ENCODE assay signal across 8 cellular contexts in genomic region chr10:89213191-89213808, GRCh38. TPM values are rescaled to one million over a fixed set of nuclear protein-coding genes. Genes with fewer than 3 reads are reported as not detected.
DNase-seq lines count a peak whose midpoint lies in the region; ATAC-seq, FAIRE-seq and TF ChIP-seq lines count a peak whose summit lies in the region.

No MANE protein-coding gene starts in this region.

- peak; percentile 47 to 49 for ATAC-seq in naive thymus-derived CD8-positive, alpha-beta T cell
- no peak for ATAC-seq in HG03565 (IDR thresholded peaks at IDR 0.05; ENCODE audit: unreplicated experiment)
- ATAC-seq in stimulated activated naive CD8-positive, alpha-beta T cell treated with anti-CD3 and anti-CD28 coated beads, Interleukin-15, amount 100 ng/mL, for 72 hours: no peak
- ATAC-seq in GM19467 (IDR thresholded peaks at IDR 0.05; ENCODE audit: unreplicated experiment): no peak

- POLR2A ChIA-PET in naive thymus-derived CD8-positive, alpha-beta T cell (lab: Charles Lee): no interaction called here

- H3K4me1 Mint-ChIP-seq in naive thymus-derived CD8-positive, alpha-beta T cell: peaks cover 3 to 12% (median 9%) of the 10 kb centered on the region in 4 donors
- peaks cover 2% of the 10 kb centered on the region for H3K4me1 Mint-ChIP-seq in stimulated activated naive CD8-positive, alpha-beta T cell treated with anti-CD3 and anti-CD28 coated beads, Interleukin-15, amount 100 ng/mL, for 72 hours

- no peak overlapping the region for H3K4me3 ChIP-seq in epithelial cell of esophagus (ENCODE audit: low read length)

- peak; percentile 62 for TF ChIP-seq CTCF in epithelial cell of esophagus (IDR thresholded peaks at IDR 0.05; ENCODE audit: insufficient read depth, low read depth, low read length, missing control alignments)

- H3K27ac Mint-ChIP-seq in naive thymus-derived CD8-positive, alpha-beta T cell: no peak overlapping the region
- H3K27ac Mint-ChIP-seq in stimulated activated naive CD8-positive, alpha-beta T cell treated with anti-CD3 and anti-CD28 coated beads, Interleukin-15, amount 100 ng/mL, for 72 hours: no peak overlapping the region

- FAIRE-seq in GM18507 (lab: Jason Lieb, UNC): peak; percentile 86

- DNase-seq in AG08396 (ENCODE audit: low spot score): peak; percentile 48
- no peak for DNase-seq in GM18507 (ENCODE audit: extremely low spot score, insufficient read length, low read depth)
- DNase-seq in RKO (ENCODE audit: low spot score): peak; percentile 55
- peak; percentile 48 for DNase-seq in epithelial cell of esophagus (ENCODE audit: low read depth)
- DNase-seq in naive thymus-derived CD8-positive, alpha-beta T cell: peak in 3 of 10 donors; percentile 49 to 54 (median 51)
- no peak for DNase-seq in stimulated activated naive CD8-positive, alpha-beta T cell treated with anti-CD3 and anti-CD28 coated beads, Interleukin-15, amount 100 ng/mL, for 72 hours

- no peak overlapping the region for H3K4me3 Mint-ChIP-seq in naive thymus-derived CD8-positive, alpha-beta T cell
- H3K4me3 Mint-ChIP-seq in stimulated activated naive CD8-positive, alpha-beta T cell treated with anti-CD3 and anti-CD28 coated beads, Interleukin-15, amount 100 ng/mL, for 72 hours: no peak overlapping the region

- no peaks in the 10 kb centered on the region for H3K9me3 Mint-ChIP-seq in naive thymus-derived CD8-positive, alpha-beta T cell
- H3K9me3 Mint-ChIP-seq in stimulated activated naive CD8-positive, alpha-beta T cell treated with anti-CD3 and anti-CD28 coated beads, Interleukin-15, amount 100 ng/mL, for 72 hours: no peaks in the 10 kb centered on the region

- H3K36me3 Mint-ChIP-seq in naive thymus-derived CD8-positive, alpha-beta T cell: peaks cover 0 to 11% (median 5%) of the 10 kb centered on the region in 3 donors

- peaks cover 11 to 35% (median 25%) of the 10 kb centered on the region in 5 donors for H3K27me3 Mint-ChIP-seq in naive thymus-derived CD8-positive, alpha-beta T cell
- H3K27me3 Mint-ChIP-seq in stimulated activated naive CD8-positive, alpha-beta T cell treated with anti-CD3 and anti-CD28 coated beads, Interleukin-15, amount 100 ng/mL, for 72 hours: peaks cover 34% of the 10 kb centered on the region

RNA-seq across cellular contexts. Expression of gene CH25H, which starts 6.2 kb away (rescaled TPM):
- not detected for total RNA-seq in naive thymus-derived CD8-positive, alpha-beta T cell
- polyA plus RNA-seq in naive thymus-derived CD8-positive, alpha-beta T cell: under 1 TPM in 2 of 3 donors, not detected in 1; 0.28 to 0.82 TPM

RNA-seq across cellular contexts. Expression of gene LIPA, which starts 38.3 kb away (rescaled TPM):
- total RNA-seq in naive thymus-derived CD8-positive, alpha-beta T cell: 10 to 100 TPM; 31.2 to 38.4 TPM
- 100 to 1,000 TPM in 1 of 3 donors, 10 to 100 TPM in 2; 86.7 to 102 (median 88.6) TPM for polyA plus RNA-seq in naive thymus-derived CD8-positive, alpha-beta T cell

Comparison
In these comparisons a context has a peak if more than half of its experiments do, and no peak if none do; other contexts are left out.
1. DNase-seq: peak in AG08396 (single experiment), RKO (single experiment) and epithelial cell of esophagus (single experiment); none in GM18507 (single experiment) and stimulated activated naive CD8-positive, alpha-beta T cell treated with anti-CD3 and anti-CD28 coated beads, Interleukin-15, amount 100 ng/mL, for 72 hours (0 of 2).
2. ATAC-seq: peak in naive thymus-derived CD8-positive, alpha-beta T cell (2 of 2); none in HG03565 (single experiment), stimulated activated naive CD8-positive, alpha-beta T cell treated with anti-CD3 and anti-CD28 coated beads, Interleukin-15, amount 100 ng/mL, for 72 hours (single experiment) and GM19467 (single experiment).